In genomic region chr20:56519551-56519950, GRCh38 we compare ENCODE assay signal across 18 cellular contexts. TPM values are rescaled to one million over a fixed set of nuclear protein-coding genes. Genes with fewer than 3 reads are reported as not detected.
A peak's percentile ranks its signal among the peaks of the same experiment; 100 is the strongest.
DNase-seq lines count a peak whose midpoint lies in the region; ATAC-seq and TF ChIP-seq lines count a peak whose summit lies in the region.
"Had no signal": no experiment of that assay in that cellular context is flagged by ENCODE, and none has a peak within 500 bp of the region (broad histone marks: within the 10 kb centered on the region; RNA-seq: fewer than 3 reads in every experiment).

No MANE protein-coding gene starts in this region.

- no peaks in the 10 kb centered on the region for H3K4me1 Mint-ChIP-seq in immature natural killer cell

- peaks cover 15 to 31% (median 24%) of the 10 kb centered on the region in 6 donors for H3K9me3 Mint-ChIP-seq in immature natural killer cell

- H3K4me3 Mint-ChIP-seq in immature natural killer cell = no peak overlapping the region
- H3K4me3 Mint-ChIP-seq: CD4-positive, alpha-beta T cell; CD8-positive, alpha-beta T cell had no signal

- H3K36me3 ChIP-seq in RWPE2 (ENCODE audit: low read depth) (peaks cover 48% of the 10 kb centered on the region), suprapubic skin (peaks cover 60% of the 10 kb centered on the region)

- no peak for TF ChIP-seq EP300 in suprapubic skin (IDR thresholded peaks at IDR 0.05)

- intact Hi-C loops in sciatic nerve (cut with DNase I) = no loop called here

- TF ChIP-seq CTCF in RWPE2 (IDR thresholded peaks at IDR 0.05; ENCODE audit: poor library complexity, severe bottlenecking) (no peak), suprapubic skin (IDR thresholded peaks at IDR 0.05) (no peak)

- H3K4me3 ChIP-seq in RWPE2 (ENCODE audit: severe bottlenecking) (no peak overlapping the region), suprapubic skin (no peak overlapping the region)

- H3K9me3 ChIP-seq in RWPE2 (ENCODE audit: severe bottlenecking) (peaks cover 7% of the 10 kb centered on the region), suprapubic skin (peaks cover 16% of the 10 kb centered on the region)
- H3K9me3 ChIP-seq: BE2C had no signal

- no peak overlapping the region for H3K27ac Mint-ChIP-seq in immature natural killer cell
- H3K27ac Mint-ChIP-seq: CD8-positive, alpha-beta T cell had no signal

- ATAC-seq in RWPE2 (ENCODE audit: low read depth) = no peak
- no peak for ATAC-seq in sciatic nerve
- ATAC-seq: CD8-positive, alpha-beta T cell had no signal

- no peak overlapping the region for H3K27ac ChIP-seq in RWPE2 (ENCODE audit: poor library complexity, severe bottlenecking)
- no peak overlapping the region for H3K27ac ChIP-seq in suprapubic skin
- H3K27ac ChIP-seq: BLaER1 treated with 17β-estradiol and CSF1 and Interleukin-3, amounts not matched to agents 10 nM and 100 nM; C4-2B had no signal

- peaks cover 46 to 69% (median 65%) of the 10 kb centered on the region in 3 donors for H3K36me3 Mint-ChIP-seq in immature natural killer cell

- no peaks in the 10 kb centered on the region for H3K27me3 Mint-ChIP-seq in immature natural killer cell (ENCODE audit: low read depth in 3 of 3)
- H3K27me3 Mint-ChIP-seq: CD4-positive, alpha-beta T cell had no signal

- 94% methylated on average over 10 of the region's 10 CpGs for WGBS in suprapubic skin

- H3K4me1 ChIP-seq in RWPE2 (ENCODE audit: insufficient read depth, poor library complexity, severe bottlenecking) (no peaks in the 10 kb centered on the region), suprapubic skin (no peaks in the 10 kb centered on the region)
- H3K4me1 ChIP-seq: BE2C; BLaER1 treated with 17β-estradiol and CSF1 and Interleukin-3, amounts not matched to agents 10 nM and 100 nM; Caco-2 had no signal

- no peaks in the 10 kb centered on the region for H3K27me3 ChIP-seq in RWPE2 (ENCODE audit: insufficient read depth, poor library complexity, severe bottlenecking)
- no peaks in the 10 kb centered on the region for H3K27me3 ChIP-seq in suprapubic skin
- H3K27me3 ChIP-seq: BE2C; BLaER1 treated with 17β-estradiol and CSF1 and Interleukin-3, amounts not matched to agents 10 nM and 100 nM had no signal

- TF ChIP-seq POLR2A in suprapubic skin (IDR thresholded peaks at IDR 0.05) = no peak

- DNase-seq in RWPE2 (ENCODE audit: low spot score) = peak; percentile 51
- DNase-seq in sciatic nerve (ENCODE audit: low spot score) = peak; percentile 4
- DNase-seq in suprapubic skin (ENCODE audit: low spot score in 2 of 2) = peak; percentile 21 to 31
- DNase-seq in stimulated activated CD4-positive, alpha-beta T cell treated with anti-CD3 and anti-CD28 coated beads, Interleukin-4, amount 100 ng/mL, for 1 hour = no peak
- no peak for DNase-seq in immature natural killer cell
- no peak for DNase-seq in T1000 (lab: John Stamatoyannopoulos, UW)
- DNase-seq: 8988T; ACHN; BE2C; Caco-2; Calu3; CD4-positive, alpha-beta T cell; CD8-positive, alpha-beta T cell; DMS79 treated with DMSO at 0.1 percent for 48 hours; GF-D8 had no signal

RNA-seq across cellular contexts. Expression of gene FAM209A, which starts 5.0 kb away (rescaled TPM):
- total RNA-seq in sciatic nerve = not detected
- 1 to 10 TPM in 2 of 4 donors, not detected in 2; 1.8 to 2.1 TPM for total RNA-seq in suprapubic skin
- polyA plus RNA-seq in immature natural killer cell = under 1 TPM in 2 of 3 donors, not detected in 1; 0.39 to 0.57 TPM
- polyA plus RNA-seq: AG04450 had no signal

RNA-seq across cellular contexts. Expression of gene FAM209B, which starts 13.5 kb away (rescaled TPM):
- total RNA-seq in sciatic nerve (not detected), suprapubic skin (1 to 10 TPM in 1 of 4 donors, not detected in 3; 2.5 TPM)
- under 1 TPM in 2 of 3 donors, not detected in 1; 0.56 to 0.57 TPM for polyA plus RNA-seq in immature natural killer cell
- total RNA-seq: Caco-2, Calu3 had no signal

RNA-seq across cellular contexts. Expression of gene RTF2, which starts 51.1 kb away (rescaled TPM):
- 88.7 TPM for total RNA-seq in sciatic nerve
- total RNA-seq in suprapubic skin = 10 to 100 TPM; 42.9 to 57.0 (median 47.0) TPM
- polyA plus RNA-seq in immature natural killer cell = 100 to 1,000 TPM; 155 to 163 (median 161) TPM

Comparison
In these comparisons a context has a peak if more than half of its experiments do, and no peak if none do; other contexts are left out.
1. DNase-seq: peak in RWPE2 (single experiment), sciatic nerve (single experiment) and suprapubic skin (2 of 2); none in stimulated activated CD4-positive, alpha-beta T cell treated with anti-CD3 and anti-CD28 coated beads, Interleukin-4, amount 100 ng/mL, for 1 hour (single experiment), immature natural killer cell (0 of 3) and T1000 (single experiment).